ENCODE assay signal across 8 cellular contexts in the genomic region with DNA sequence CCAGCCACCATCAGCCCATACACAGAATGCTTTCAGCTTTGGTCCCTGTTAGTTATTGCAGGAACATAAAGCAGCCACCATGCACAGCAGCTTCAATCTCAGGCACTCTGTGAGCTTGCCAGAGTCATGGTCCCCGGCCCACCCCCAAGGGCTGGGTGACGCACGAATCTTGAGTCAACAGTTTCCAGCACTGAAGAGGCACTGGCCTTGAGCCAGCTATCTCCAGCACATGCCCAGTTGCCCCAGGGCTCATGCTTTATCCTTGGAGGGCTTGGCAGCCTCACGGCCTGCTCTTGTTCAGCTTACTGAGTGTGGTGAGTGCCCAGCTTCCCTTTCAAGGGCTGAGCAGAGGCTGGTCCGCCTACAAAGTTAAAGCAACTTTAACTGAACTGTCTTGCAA.
DNase-seq lines count a peak whose midpoint lies in the region; TF ChIP-seq lines count a peak whose summit lies in the region.

No MANE protein-coding gene starts in this region.

- CTCF ChIA-PET in activated CD4-positive, alpha-beta T cell treated with anti-CD3 and anti-CD28 coated beads, Interleukin-2, amount 10 ng/mL, durations not matched to agents 7 days and 5 days (lab: Charles Lee): interaction anchor here (1.1 kb wide), 1 partner anchor 29 kb away, joined by 3 read pairs; no protein-coding TSS in a partner anchor
- CTCF ChIA-PET in HEK293T (lab: Yijun Ruan, JAX): interaction anchor here (1.0 kb wide), 1 partner anchor 23 kb away, joined by 3 read pairs; no protein-coding TSS in a partner anchor

- H3K4me3 Mint-ChIP-seq in osteocyte (ENCODE audit: unreplicated experiment): no peak overlapping the region
- no peak overlapping the region for H3K4me3 Mint-ChIP-seq in activated CD4-positive, alpha-beta T cell treated with anti-CD3 and anti-CD28 coated beads, Interleukin-2, amount 10 ng/mL, durations not matched to agents 7 days and 5 days

- peaks cover 32% of the 10 kb centered on the region for H3K27me3 Mint-ChIP-seq in osteocyte (ENCODE audit: unreplicated experiment)
- H3K27me3 Mint-ChIP-seq in activated CD4-positive, alpha-beta T cell treated with anti-CD3 and anti-CD28 coated beads, Interleukin-2, amount 10 ng/mL, durations not matched to agents 7 days and 5 days: no peaks in the 10 kb centered on the region

- H3K36me3 Mint-ChIP-seq in osteocyte (ENCODE audit: unreplicated experiment): no peaks in the 10 kb centered on the region
- H3K36me3 Mint-ChIP-seq in activated CD4-positive, alpha-beta T cell treated with anti-CD3 and anti-CD28 coated beads, Interleukin-2, amount 10 ng/mL, durations not matched to agents 7 days and 5 days (ENCODE audit: low read depth): no peaks in the 10 kb centered on the region

- DNase-seq in DMS79 (lab: John Stamatoyannopoulos, UW) (peak; percentile 95), NCI-H460 (ENCODE audit: extremely low read depth, low read depth) (peak; percentile 75), epithelial cell of proximal tubule (ENCODE audit: low read depth) (peak; percentile 12), osteocyte (ENCODE audit: extremely low spot score, unreplicated experiment) (peak; percentile 90), HuH-7.5 (ENCODE audit: low spot score) (no peak), GM20000 (ENCODE audit: low spot score) (no peak), HEK293T (ENCODE audit: extremely low spot score) (no peak)
- DNase-seq in activated CD4-positive, alpha-beta T cell treated with anti-CD3 and anti-CD28 coated beads, Interleukin-2, amount 10 ng/mL, durations not matched to agents 7 days and 5 days: no peak

- TF ChIP-seq CTCF in epithelial cell of proximal tubule (conservative IDR thresholded peaks at IDR 0.05; ENCODE audit: low read depth, low read length) (no peak), osteocyte (IDR thresholded peaks at IDR 0.05) (no peak), GM20000 (IDR thresholded peaks at IDR 0.05; ENCODE audit: extremely low read depth, missing control alignments) (no peak)

- no peaks in the 10 kb centered on the region for H3K9me3 Mint-ChIP-seq in osteocyte (ENCODE audit: unreplicated experiment)
- H3K9me3 Mint-ChIP-seq in activated CD4-positive, alpha-beta T cell treated with anti-CD3 and anti-CD28 coated beads, Interleukin-2, amount 10 ng/mL, durations not matched to agents 7 days and 5 days: no peaks in the 10 kb centered on the region

- H3K4me3 ChIP-seq in epithelial cell of proximal tubule (ENCODE audit: low read depth, low read length): no peak overlapping the region

- peaks cover 6% of the 10 kb centered on the region for H3K4me1 Mint-ChIP-seq in osteocyte (ENCODE audit: unreplicated experiment)
- H3K4me1 Mint-ChIP-seq in activated CD4-positive, alpha-beta T cell treated with anti-CD3 and anti-CD28 coated beads, Interleukin-2, amount 10 ng/mL, durations not matched to agents 7 days and 5 days: peaks cover 19% of the 10 kb centered on the region

- POLR2A ChIA-PET in activated CD4-positive, alpha-beta T cell treated with anti-CD3 and anti-CD28 coated beads, Interleukin-2, amount 10 ng/mL, durations not matched to agents 7 days and 5 days (lab: Charles Lee): no interaction called here
- POLR2A ChIA-PET in HEK293T (lab: Yijun Ruan, JAX): no interaction called here

- no peak overlapping the region for H3K27ac Mint-ChIP-seq in osteocyte (ENCODE audit: unreplicated experiment)
- H3K27ac Mint-ChIP-seq in activated CD4-positive, alpha-beta T cell treated with anti-CD3 and anti-CD28 coated beads, Interleukin-2, amount 10 ng/mL, durations not matched to agents 7 days and 5 days: no peak overlapping the region

TF ChIP-seq in HEK293T, 16 proteins besides CTCF, POLR2A, EP300 and RAD21:
- TF ChIP-seq CTBP1 (IDR thresholded peaks at IDR 0.05; ENCODE audit: borderline replicate concordance): no peak
- TF ChIP-seq PKNOX1 (IDR thresholded peaks at IDR 0.05): no peak
- TF ChIP-seq FOXA1 (IDR thresholded peaks at IDR 0.05): no peak
- TF ChIP-seq BHLHE40 (IDR thresholded peaks at IDR 0.05; ENCODE audit: borderline replicate concordance): no peak
- TF ChIP-seq LEF1 (IDR thresholded peaks at IDR 0.05; ENCODE audit: borderline replicate concordance): no peak
- TF ChIP-seq FOXK2 (IDR thresholded peaks at IDR 0.05): no peak
- TF ChIP-seq L3MBTL2 (conservative IDR thresholded peaks at IDR 0.05): no peak
- no peak for TF ChIP-seq ELF4 (IDR thresholded peaks at IDR 0.05)
- no peak for TF ChIP-seq NFRKB (IDR thresholded peaks at IDR 0.05)
- no peak for TF ChIP-seq ARNT (IDR thresholded peaks at IDR 0.05)
- TF ChIP-seq SUZ12 (IDR thresholded peaks at IDR 0.05): no peak
- no peak for TF ChIP-seq SP1 (IDR thresholded peaks at IDR 0.05)
- no peak for TF ChIP-seq FOXM1 (IDR thresholded peaks at IDR 0.05; ENCODE audit: borderline replicate concordance)
- no peak for TF ChIP-seq HDGF (IDR thresholded peaks at IDR 0.05; ENCODE audit: borderline replicate concordance)
- no peak for TF ChIP-seq TARDBP (IDR thresholded peaks at IDR 0.05)
- no peak for TF ChIP-seq ZNF384 (IDR thresholded peaks at IDR 0.05)

Comparison
In these comparisons a context has a peak if more than half of its experiments do, and no peak if none do; other contexts are left out.
1. DNase-seq: peak in DMS79 (single experiment), NCI-H460 (single experiment), epithelial cell of proximal tubule (single experiment) and osteocyte (single experiment); none in HuH-7.5 (single experiment), GM20000 (single experiment), activated CD4-positive, alpha-beta T cell treated with anti-CD3 and anti-CD28 coated beads, Interleukin-2, amount 10 ng/mL, durations not matched to agents 7 days and 5 days (single experiment) and HEK293T (single experiment).